Comparison of ENCODE assay signal across 31 cellular contexts in the genomic region with DNA sequence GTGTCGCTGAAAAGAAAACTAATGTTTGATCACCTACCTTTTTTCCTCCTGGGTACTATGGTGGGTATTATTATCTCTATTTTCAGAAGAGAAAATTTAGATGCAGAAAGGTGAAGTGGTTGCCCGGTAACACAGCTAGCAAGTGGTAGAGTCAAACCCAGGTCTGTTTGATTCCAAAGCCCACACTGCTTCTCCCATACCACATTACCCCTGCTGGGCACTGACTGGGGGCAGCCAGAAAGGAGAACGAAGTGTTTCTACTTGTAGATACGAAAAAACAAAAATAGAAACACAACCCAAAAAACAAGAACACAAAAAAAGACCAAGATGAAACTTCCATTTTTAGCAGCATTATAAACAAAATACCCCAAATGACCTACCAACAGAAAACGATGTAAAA.
"Had no signal": no experiment of that assay in that cellular context is flagged by ENCODE, and none has a peak within 500 bp of the region (broad histone marks: within the 10 kb centered on the region; RNA-seq: fewer than 3 reads in every experiment).

No MANE protein-coding gene starts in this region.

- H3K4me3 ChIP-seq: MG63, PC-9, SJCRH30, SK-N-MC had no signal

- H3K27me3 ChIP-seq: MG63, SJCRH30 had no signal

- H3K9me3 ChIP-seq: SJCRH30 had no signal

- H3K4me2 ChIP-seq: PC-9 had no signal

- ATAC-seq: Panc1, Right ventricle myocardium inferior, SK-N-SH treated with all-trans-retinoic acid at 6 μM for 48 hours had no signal

- H2AFZ ChIP-seq: PC-9 had no signal

- DNase-seq: Kasumi-1, KG1, MG63, MV-4-11, NCI-H1092, NCI-H1105, NCI-H1417 treated with DMSO at 0.1 percent for 48 hours, NCI-H1436 treated with DMSO at 0.1 percent for 48 hours, NCI-H1694 treated with DMSO at 0.1 percent for 48 hours, NCI-H187 treated with DMSO at 0.1 percent for 48 hours, NCI-H2029, NCI-H2081, NCI-H2171 treated with DMSO at 0.1 percent for 48 hours, NCI-H2227 treated with DMSO at 0.1 percent for 48 hours, NCI-H345, NCI-H446, NCI-H510A treated with DMSO at 0.1 percent for 48 hours, NCI-H524 treated with DMSO at 0.1 percent for 48 hours, NCI-H526 treated with DMSO at 0.1 percent for 48 hours, NCI-H774, PC-9, SHP77, SIG-M5, SJCRH30, SW 1271 had no signal

- H3K27ac ChIP-seq: PC-9, RWPE1, SJCRH30, SK-N-MC had no signal

- FAIRE-seq: RCC 7860 had no signal

- H3K36me3 ChIP-seq: MG63, SJCRH30 had no signal

- H3K4me1 ChIP-seq: SJCRH30 had no signal
